ENCODE assay signal across 8 cellular contexts in genomic region chr7:99459087-99459486, GRCh38. TPM values are rescaled to one million over a fixed set of nuclear protein-coding genes. Genes with fewer than 3 reads are reported as not detected.
A peak's percentile ranks its signal among the peaks of the same experiment; 100 is the strongest.
DNase-seq lines count a peak whose midpoint lies in the region; ATAC-seq and TF ChIP-seq lines count a peak whose summit lies in the region.

No MANE protein-coding gene starts in this region.

- intact Hi-C loops in activated T-helper 1 cell treated with anti-CD3 and anti-CD28 coated beads, Interleukin-12 subunit alpha, Interleukin-12 subunit beta, Interleukin-2, Interleukin-4 antibody, amounts not matched to agents 30 ng/mL and 10 ng/mL and 1 ng/mL, durations not matched to agents 14 hours and 24 hours and 36 hours (cut with micrococcal nuclease): no loop called here

- H3K9me3 Mint-ChIP-seq in activated T-helper 1 cell treated with anti-CD3 and anti-CD28 coated beads, Interleukin-12 subunit alpha, Interleukin-12 subunit beta, Interleukin-2, Interleukin-4 antibody, amounts not matched to agents 30 ng/mL and 10 ng/mL and 1 ng/mL, durations not matched to agents 14 hours and 24 hours and 36 hours: no peaks in the 10 kb centered on the region

- DNase-seq in COR-L47 (lab: John Stamatoyannopoulos, UW): peak; percentile 3
- peak; percentile 35 for DNase-seq in HT-29 (ENCODE audit: low spot score)
- peak; percentile 74 for DNase-seq in islet precursor cell
- DNase-seq in D341Med (ENCODE audit: low spot score): no peak
- no peak for DNase-seq in activated T-helper 1 cell treated with anti-CD3 and anti-CD28 coated beads, Interleukin-12 subunit alpha, Interleukin-12 subunit beta, Interleukin-2, Interleukin-4 antibody, amounts not matched to agents 30 ng/mL and 10 ng/mL and 1 ng/mL, durations not matched to agents 14 hours and 24 hours and 36 hours (ENCODE audit: low spot score)
- DNase-seq in NCI-H510A (lab: John Stamatoyannopoulos, UW): no peak

- ATAC-seq in GM21576 (IDR thresholded peaks at IDR 0.05; ENCODE audit: unreplicated experiment): no peak

- H3K4me3 ChIP-seq in WI38 (ENCODE audit: low read depth, low read length): no peak overlapping the region

- H3K4me3 Mint-ChIP-seq in activated T-helper 1 cell treated with anti-CD3 and anti-CD28 coated beads, Interleukin-12 subunit alpha, Interleukin-12 subunit beta, Interleukin-2, Interleukin-4 antibody, amounts not matched to agents 30 ng/mL and 10 ng/mL and 1 ng/mL, durations not matched to agents 14 hours and 24 hours and 36 hours: no peak overlapping the region

- TF ChIP-seq CTCF in WI38 (IDR thresholded peaks at IDR 0.05; ENCODE audit: low read depth, low read length): peak; percentile 25; the same call in 1 of the 2 replicates

- H3K36me3 Mint-ChIP-seq in activated T-helper 1 cell treated with anti-CD3 and anti-CD28 coated beads, Interleukin-12 subunit alpha, Interleukin-12 subunit beta, Interleukin-2, Interleukin-4 antibody, amounts not matched to agents 30 ng/mL and 10 ng/mL and 1 ng/mL, durations not matched to agents 14 hours and 24 hours and 36 hours (ENCODE audit: low read depth): peaks cover 45% of the 10 kb centered on the region

- no peaks in the 10 kb centered on the region for H3K27me3 Mint-ChIP-seq in activated T-helper 1 cell treated with anti-CD3 and anti-CD28 coated beads, Interleukin-12 subunit alpha, Interleukin-12 subunit beta, Interleukin-2, Interleukin-4 antibody, amounts not matched to agents 30 ng/mL and 10 ng/mL and 1 ng/mL, durations not matched to agents 14 hours and 24 hours and 36 hours (ENCODE audit: insufficient read depth)

- no peak overlapping the region for H3K27ac Mint-ChIP-seq in activated T-helper 1 cell treated with anti-CD3 and anti-CD28 coated beads, Interleukin-12 subunit alpha, Interleukin-12 subunit beta, Interleukin-2, Interleukin-4 antibody, amounts not matched to agents 30 ng/mL and 10 ng/mL and 1 ng/mL, durations not matched to agents 14 hours and 24 hours and 36 hours

- H3K4me1 Mint-ChIP-seq in activated T-helper 1 cell treated with anti-CD3 and anti-CD28 coated beads, Interleukin-12 subunit alpha, Interleukin-12 subunit beta, Interleukin-2, Interleukin-4 antibody, amounts not matched to agents 30 ng/mL and 10 ng/mL and 1 ng/mL, durations not matched to agents 14 hours and 24 hours and 36 hours (ENCODE audit: low read depth): peaks cover 19% of the 10 kb centered on the region

RNA-seq across cellular contexts. Expression of gene ATP5MF, which starts 6.9 kb away (rescaled TPM):
- total RNA-seq in HT-29 (2014; rRNA removed; shearing (Covaris generic)): 918 and 1,014 TPM in 2 replicates
- 392 and 397 TPM in 2 replicates for total RNA-seq in activated T-helper 1 cell treated with anti-CD3 and anti-CD28 coated beads, Interleukin-12 subunit alpha, Interleukin-12 subunit beta, Interleukin-2, Interleukin-4 antibody, amounts not matched to agents 30 ng/mL and 10 ng/mL and 1 ng/mL, durations not matched to agents 14 hours and 24 hours and 36 hours

RNA-seq across cellular contexts. Expression of gene ZNF789, which starts 13.6 kb away (rescaled TPM):
- 18.6 and 20.4 TPM in 2 replicates for total RNA-seq in HT-29 (2014; rRNA removed; shearing (Covaris generic))
- 19.6 and 22.4 TPM in 2 replicates for total RNA-seq in activated T-helper 1 cell treated with anti-CD3 and anti-CD28 coated beads, Interleukin-12 subunit alpha, Interleukin-12 subunit beta, Interleukin-2, Interleukin-4 antibody, amounts not matched to agents 30 ng/mL and 10 ng/mL and 1 ng/mL, durations not matched to agents 14 hours and 24 hours and 36 hours

RNA-seq across cellular contexts. Expression of gene CPSF4, which starts 20.3 kb away (rescaled TPM):
- 101 and 112 TPM in 2 replicates for total RNA-seq in HT-29 (2014; rRNA removed; shearing (Covaris generic))
- 92.3 and 93.2 TPM in 2 replicates for total RNA-seq in activated T-helper 1 cell treated with anti-CD3 and anti-CD28 coated beads, Interleukin-12 subunit alpha, Interleukin-12 subunit beta, Interleukin-2, Interleukin-4 antibody, amounts not matched to agents 30 ng/mL and 10 ng/mL and 1 ng/mL, durations not matched to agents 14 hours and 24 hours and 36 hours

RNA-seq across cellular contexts. Expression of gene PTCD1, which starts 20.5 kb away (rescaled TPM):
- 18.2 and 22.3 TPM in 2 replicates for total RNA-seq in HT-29 (2014; rRNA removed; shearing (Covaris generic))
- total RNA-seq in activated T-helper 1 cell treated with anti-CD3 and anti-CD28 coated beads, Interleukin-12 subunit alpha, Interleukin-12 subunit beta, Interleukin-2, Interleukin-4 antibody, amounts not matched to agents 30 ng/mL and 10 ng/mL and 1 ng/mL, durations not matched to agents 14 hours and 24 hours and 36 hours: 13.7 and 16.0 TPM in 2 replicates

RNA-seq across cellular contexts. Expression of gene ZNF394, which starts 41.0 kb away (rescaled TPM):
- 21.0 and 28.5 TPM in 2 replicates for total RNA-seq in HT-29 (2014; rRNA removed; shearing (Covaris generic))
- 38.3 and 40.8 TPM in 2 replicates for total RNA-seq in activated T-helper 1 cell treated with anti-CD3 and anti-CD28 coated beads, Interleukin-12 subunit alpha, Interleukin-12 subunit beta, Interleukin-2, Interleukin-4 antibody, amounts not matched to agents 30 ng/mL and 10 ng/mL and 1 ng/mL, durations not matched to agents 14 hours and 24 hours and 36 hours

Comparison
In these comparisons a context has a peak if more than half of its experiments do, and no peak if none do; other contexts are left out.
1. DNase-seq: peak in COR-L47 (single experiment), HT-29 (single experiment) and islet precursor cell (single experiment); none in D341Med (single experiment), activated T-helper 1 cell treated with anti-CD3 and anti-CD28 coated beads, Interleukin-12 subunit alpha, Interleukin-12 subunit beta, Interleukin-2, Interleukin-4 antibody, amounts not matched to agents 30 ng/mL and 10 ng/mL and 1 ng/mL, durations not matched to agents 14 hours and 24 hours and 36 hours (single experiment) and NCI-H510A (single experiment).